25 cellular contexts compared by ENCODE assay signal in the genomic region with DNA sequence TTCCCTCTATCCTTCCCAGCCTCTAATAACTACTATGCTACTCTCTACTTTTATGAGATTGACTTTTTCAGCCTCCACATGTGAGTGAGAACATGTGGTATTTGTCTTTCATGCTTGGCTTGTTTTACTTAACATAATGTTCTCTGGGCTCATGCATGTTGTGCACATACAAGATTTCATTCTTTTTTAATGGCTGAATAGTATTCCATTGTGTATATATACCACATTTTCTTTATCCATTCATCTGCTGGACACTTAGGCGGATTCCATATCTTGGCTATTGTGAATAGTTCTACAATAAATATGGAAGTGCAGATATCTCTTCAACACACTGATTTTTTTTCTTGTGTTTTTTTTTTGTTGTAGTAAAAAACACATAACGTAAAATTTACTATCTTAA.
"Had no signal": no experiment of that assay in that cellular context is flagged by ENCODE, and none has a peak within 500 bp of the region (broad histone marks: within the 10 kb centered on the region; RNA-seq: fewer than 3 reads in every experiment).

No MANE protein-coding gene starts in this region.

- H3K4me1 ChIP-seq: neural progenitor cell, parathyroid adenoma, psoas muscle, right lobe of liver, sigmoid colon, stomach, thyroid gland, upper lobe of left lung, vagina had no signal

- H3K27me3 ChIP-seq: neural progenitor cell, ovary, right lobe of liver, sigmoid colon, stomach, thyroid gland, tibial nerve, upper lobe of left lung, vagina had no signal

- H3K36me3 ChIP-seq: neural progenitor cell, ovary, right lobe of liver, sigmoid colon, stomach, thoracic aorta, thyroid gland, tibial nerve, upper lobe of left lung, vagina had no signal

- H3K9me3 ChIP-seq: ovary, psoas muscle, right lobe of liver, sigmoid colon, stomach, thoracic aorta, thyroid gland, upper lobe of left lung, vagina had no signal

- H3K4me2 ChIP-seq: neural progenitor cell had no signal

- H3K79me2 ChIP-seq: parathyroid adenoma had no signal

- H2AFZ ChIP-seq: neural progenitor cell, parathyroid adenoma had no signal

- H3K4me3 ChIP-seq: neural progenitor cell, ovary, psoas muscle, right lobe of liver, sigmoid colon, stomach, thoracic aorta, thyroid gland, tibial nerve, upper lobe of left lung, vagina had no signal

- ATAC-seq: natural killer cell; psoas muscle; right cardiac atrium; right lobe of liver; stimulated activated effector memory CD8-positive, alpha-beta T cell treated with anti-CD3 and anti-CD28 coated beads, Interleukin-12 subunit alpha, Interleukin-12 subunit beta, amount 100 ng/mL, for 72 hours; stimulated activated naive B cell treated with anti-CD40 and anti-IgM and Interleukin-4, amounts not matched to agents 10 μg/mL and 1 μg/mL and 100 μg/mL, for 72 hours had no signal

- H3K27ac ChIP-seq: neural progenitor cell, ovary, parathyroid adenoma, psoas muscle, right lobe of liver, sigmoid colon, stomach, thoracic aorta, thyroid gland, tibial nerve, upper lobe of left lung, vagina had no signal

- H3K9ac ChIP-seq: neural progenitor cell, parathyroid adenoma had no signal

- DNase-seq: natural killer cell; occipital lobe; ovary; posterior cingulate gyrus; psoas muscle; right cardiac atrium; right lobe of liver; sigmoid colon; small intestine; stimulated activated CD4-positive, alpha-beta T cell treated with anti-CD3 and anti-CD28 coated beads, Interleukin-15, amount 100 ng/mL, for 24 hours; stimulated activated CD4-positive, alpha-beta T cell treated with anti-CD3 and anti-CD28 coated beads, Interleukin-2, amount 100 ng/mL, for 24 hours; stimulated activated CD4-positive, alpha-beta T cell treated with anti-CD3 and anti-CD28 coated beads, Interleukin-2, amount 100 ng/mL, for 48 hours; stimulated activated CD4-positive, alpha-beta T cell treated with anti-CD3 and anti-CD28 coated beads, Interleukin-4, amount 100 ng/mL, for 24 hours; stimulated activated naive B cell treated with anti-CD40 and anti-IgM and Interleukin-4, amounts not matched to agents 10 μg/mL and 1 μg/mL and 100 μg/mL, for 72 hours; stimulated activated naive CD4-positive, alpha-beta T cell treated with Interleukin-2 at 50 U/mL for 16 hours; stomach; thyroid gland; trophoblast cell; upper lobe of left lung had no signal
